26 cellular contexts compared by ENCODE assay signal in the genomic region with DNA sequence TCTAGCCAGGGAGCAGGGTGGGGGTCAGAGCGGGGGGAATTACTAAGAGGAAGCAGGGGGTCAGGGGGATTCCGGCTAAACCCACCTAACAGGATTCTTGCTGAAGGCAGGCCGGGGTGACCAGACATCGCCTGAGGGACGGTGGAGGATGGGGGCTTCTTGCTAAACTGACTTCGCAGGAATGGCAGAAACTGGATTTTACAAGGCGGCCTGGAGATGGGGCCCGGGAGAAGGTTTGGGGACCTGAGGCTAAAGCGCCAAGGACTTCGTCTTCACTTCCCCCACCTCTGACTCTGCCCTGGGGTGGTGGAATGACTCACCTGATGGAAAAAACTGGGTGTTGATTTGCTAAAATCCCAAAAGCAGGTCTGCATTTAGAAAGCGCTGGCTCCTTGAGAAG.
"Had no signal": no experiment of that assay in that cellular context is flagged by ENCODE, and none has a peak within 500 bp of the region (broad histone marks: within the 10 kb centered on the region; RNA-seq: fewer than 3 reads in every experiment).

No MANE protein-coding gene starts in this region.

- H3K9me3 Mint-ChIP-seq: activated naive CD4-positive, alpha-beta T cell treated with anti-CD3 and anti-CD28 coated beads, Interleukin-2, amount 50 U/mL, for 24 hours; central memory CD8-positive, alpha-beta T cell; natural killer cell had no signal

- H3K4me3 ChIP-seq: adrenal gland, ascending aorta, breast epithelium, esophagus squamous epithelium, heart left ventricle, lung, right lobe of liver, stomach, suprapubic skin, tibial nerve, uterus had no signal

- DNase-seq: activated CD8-positive, alpha-beta memory T cell treated with anti-CD3 and anti-CD28 coated beads, Interleukin-2, amount 10 ng/mL, durations not matched to agents 7 days and 5 days; activated CD8-positive, alpha-beta T cell treated with anti-CD3 and anti-CD28 coated beads for 36 hours; activated gamma-delta T cell; activated T-cell treated with anti-CD3 and anti-CD28 coated beads for 4 hours; adrenal gland; esophagus squamous epithelium; kidney; natural killer cell; posterior cingulate gyrus; right lobe of liver; small intestine; stomach; T-helper 9 cell; uterus had no signal

- H3K4me1 Mint-ChIP-seq: activated naive CD4-positive, alpha-beta T cell treated with anti-CD3 and anti-CD28 coated beads, Interleukin-2, amount 50 U/mL, for 24 hours; central memory CD8-positive, alpha-beta T cell; natural killer cell; stimulated activated memory B cell treated with anti-CD40 and anti-IgM and Interleukin-4, amounts not matched to agents 10 μg/mL and 1 μg/mL and 100 μg/mL, for 72 hours; WTC11 had no signal

- H3K36me3 ChIP-seq: adrenal gland, ascending aorta, breast epithelium, esophagus squamous epithelium, heart left ventricle, right lobe of liver, stomach, suprapubic skin, tibial nerve, uterus had no signal

- H3K4me3 Mint-ChIP-seq: activated CD8-positive, alpha-beta memory T cell treated with anti-CD3 and anti-CD28 coated beads, Interleukin-2, amount 10 ng/mL, durations not matched to agents 7 days and 5 days; activated CD8-positive, alpha-beta T cell treated with anti-CD3 and anti-CD28 coated beads for 36 hours; activated naive CD4-positive, alpha-beta T cell treated with anti-CD3 and anti-CD28 coated beads, Interleukin-2, amount 50 U/mL, for 24 hours; central memory CD8-positive, alpha-beta T cell; mesothelial cell of epicardium; natural killer cell; stimulated activated memory B cell treated with anti-CD40 and anti-IgM and Interleukin-4, amounts not matched to agents 10 μg/mL and 1 μg/mL and 100 μg/mL, for 72 hours; WTC11 had no signal

- ATAC-seq: activated CD8-positive, alpha-beta memory T cell treated with anti-CD3 and anti-CD28 coated beads, Interleukin-2, amount 10 ng/mL, durations not matched to agents 7 days and 5 days; activated CD8-positive, alpha-beta T cell treated with anti-CD3 and anti-CD28 coated beads for 36 hours; heart left ventricle; left lobe of liver; natural killer cell; right lobe of liver; stimulated activated memory B cell treated with anti-CD40 and anti-IgM and Interleukin-4, amounts not matched to agents 10 μg/mL and 1 μg/mL and 100 μg/mL, for 72 hours; WTC11 had no signal

- H3K4me1 ChIP-seq: adrenal gland, ascending aorta, right lobe of liver had no signal

- H3K27ac ChIP-seq: adrenal gland, ascending aorta, breast epithelium, esophagus squamous epithelium, heart left ventricle, right lobe of liver, stomach, suprapubic skin, tibial nerve, uterus had no signal

- H3K36me3 Mint-ChIP-seq: activated CD8-positive, alpha-beta memory T cell treated with anti-CD3 and anti-CD28 coated beads, Interleukin-2, amount 10 ng/mL, durations not matched to agents 7 days and 5 days; activated naive CD4-positive, alpha-beta T cell treated with anti-CD3 and anti-CD28 coated beads, Interleukin-2, amount 50 U/mL, for 24 hours; mesothelial cell of epicardium; natural killer cell had no signal

- H3K27ac Mint-ChIP-seq: activated CD8-positive, alpha-beta memory T cell treated with anti-CD3 and anti-CD28 coated beads, Interleukin-2, amount 10 ng/mL, durations not matched to agents 7 days and 5 days; activated CD8-positive, alpha-beta T cell treated with anti-CD3 and anti-CD28 coated beads for 36 hours; activated naive CD4-positive, alpha-beta T cell treated with anti-CD3 and anti-CD28 coated beads, Interleukin-2, amount 50 U/mL, for 24 hours; mesothelial cell of epicardium; natural killer cell; stimulated activated memory B cell treated with anti-CD40 and anti-IgM and Interleukin-4, amounts not matched to agents 10 μg/mL and 1 μg/mL and 100 μg/mL, for 72 hours; WTC11 had no signal

- H3K27me3 Mint-ChIP-seq: activated CD8-positive, alpha-beta memory T cell treated with anti-CD3 and anti-CD28 coated beads, Interleukin-2, amount 10 ng/mL, durations not matched to agents 7 days and 5 days; activated CD8-positive, alpha-beta T cell treated with anti-CD3 and anti-CD28 coated beads for 36 hours; activated naive CD4-positive, alpha-beta T cell treated with anti-CD3 and anti-CD28 coated beads, Interleukin-2, amount 50 U/mL, for 24 hours had no signal

- H3K27me3 ChIP-seq: adrenal gland, ascending aorta, breast epithelium, heart left ventricle, right lobe of liver, stomach, suprapubic skin, tibial nerve, uterus had no signal

- H3K9me3 ChIP-seq: ascending aorta, right lobe of liver, suprapubic skin, uterus had no signal
